1 cellular context compared by ENCODE assay signal in genomic region chr5:131209175-131209505, GRCh38.
TF ChIP-seq lines count a peak whose summit lies in the region.

No MANE protein-coding gene starts in this region.

TF ChIP-seq in WTC11, 78 proteins besides CTCF, POLR2A, EP300 and RAD21 (continued from another document):
- TF ChIP-seq ERG (CRISPR knock-in tag; IDR thresholded peaks at IDR 0.05): no peak
- no peak for TF ChIP-seq CBFB (CRISPR knock-in tag; IDR thresholded peaks at IDR 0.05; ENCODE audit: low read depth)
- no peak for TF ChIP-seq ARID4B (CRISPR knock-in tag; IDR thresholded peaks at IDR 0.05; ENCODE audit: borderline replicate concordance)
- TF ChIP-seq, protein P1, sequence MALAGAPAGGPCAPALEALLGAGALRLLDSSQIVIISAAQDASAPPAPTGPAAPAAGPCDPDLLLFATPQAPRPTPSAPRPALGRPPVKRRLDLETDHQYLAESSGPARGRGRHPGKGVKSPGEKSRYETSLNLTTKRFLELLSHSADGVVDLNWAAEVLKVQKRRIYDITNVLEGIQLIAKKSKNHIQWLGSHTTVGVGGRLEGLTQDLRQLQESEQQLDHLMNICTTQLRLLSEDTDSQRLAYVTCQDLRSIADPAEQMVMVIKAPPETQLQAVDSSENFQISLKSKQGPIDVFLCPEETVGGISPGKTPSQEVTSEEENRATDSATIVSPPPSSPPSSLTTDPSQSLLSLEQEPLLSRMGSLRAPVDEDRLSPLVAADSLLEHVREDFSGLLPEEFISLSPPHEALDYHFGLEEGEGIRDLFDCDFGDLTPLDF (CRISPR knock-in tag; IDR thresholded peaks at IDR 0.05): no peak
- no peak for TF ChIP-seq ZNF512 (CRISPR knock-in tag; IDR thresholded peaks at IDR 0.05; ENCODE audit: borderline replicate concordance)
- no peak for TF ChIP-seq TEAD1 (CRISPR knock-in tag; IDR thresholded peaks at IDR 0.05)
- no peak for TF ChIP-seq GRHL2 (CRISPR knock-in tag; IDR thresholded peaks at IDR 0.05; ENCODE audit: insufficient replicate concordance, severe bottlenecking)
- TF ChIP-seq PRDM15 (CRISPR knock-in tag; IDR thresholded peaks at IDR 0.05): no peak
- no peak for TF ChIP-seq SOX15 (CRISPR knock-in tag; IDR thresholded peaks at IDR 0.05)
- TF ChIP-seq EMX1 (CRISPR knock-in tag; IDR thresholded peaks at IDR 0.05): no peak
